ENCODE assay signal across 2 cellular contexts in the genomic region with DNA sequence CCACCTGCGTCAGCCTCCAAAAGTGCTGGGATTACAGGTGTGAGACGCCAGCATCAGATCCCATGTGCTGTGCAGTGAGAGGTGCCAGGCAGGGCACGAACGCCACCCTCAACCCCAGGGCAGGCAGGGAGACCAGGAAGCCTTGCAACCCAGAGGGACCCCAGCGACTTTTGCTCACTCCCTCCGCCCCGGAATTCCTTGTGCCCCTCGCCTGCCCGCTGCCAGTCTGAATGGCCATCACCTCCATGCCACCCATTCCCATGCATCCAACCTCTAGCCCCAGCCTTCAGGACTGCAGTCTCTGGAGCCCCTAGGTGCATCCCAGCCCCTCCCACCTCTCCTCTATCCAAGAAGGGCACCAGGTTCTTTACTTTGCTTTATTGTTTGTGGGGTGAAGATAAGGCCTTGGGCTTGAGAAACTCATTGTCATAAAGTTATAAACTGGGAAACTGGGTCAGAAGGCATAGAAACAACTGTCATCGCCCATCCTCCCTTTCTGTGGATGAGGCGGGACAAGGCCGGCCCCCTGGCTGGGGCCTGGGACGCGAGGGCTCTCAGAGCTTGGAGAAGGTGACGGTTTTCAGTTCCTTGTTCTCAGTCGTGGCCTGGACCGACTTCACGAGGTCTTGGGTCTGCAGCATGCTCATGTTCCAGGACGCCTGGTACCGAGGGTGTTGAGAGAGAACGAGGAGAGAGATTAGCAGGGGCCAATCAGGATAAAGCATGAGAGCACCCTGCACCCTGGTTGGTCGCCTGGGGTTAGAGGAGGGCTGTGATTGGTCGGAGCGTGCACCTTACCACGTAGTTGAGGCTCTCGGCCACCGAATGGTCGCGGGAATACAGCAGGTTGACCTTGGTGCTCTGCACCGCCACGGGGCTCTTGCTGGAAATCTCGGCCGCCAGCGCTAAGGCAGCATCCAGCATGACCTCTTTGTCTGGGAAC.
TF ChIP-seq lines count a peak whose summit lies in the region.

No MANE protein-coding gene starts in this region.

TF ChIP-seq in GM23338, 12 proteins besides CTCF, POLR2A, EP300 and RAD21:
- TF ChIP-seq STAT1 (IDR thresholded peaks at IDR 0.05; ENCODE audit: unreplicated experiment) (no peak), POLR2AphosphoS5 (IDR thresholded peaks at IDR 0.05; ENCODE audit: low read depth) (no peak), JUNB (IDR thresholded peaks at IDR 0.05; ENCODE audit: unreplicated experiment) (no peak), NANOG (IDR thresholded peaks at IDR 0.05; ENCODE audit: borderline replicate concordance) (no peak), EZH2 (IDR thresholded peaks at IDR 0.05; ENCODE audit: low read depth, unreplicated experiment) (no peak), CREB1 (CRISPR knock-in tag; IDR thresholded peaks at IDR 0.05; ENCODE audit: low read depth) (no peak), ZNF114 (CRISPR knock-in tag; IDR thresholded peaks at IDR 0.05) (no peak), EZH2phosphoT487 (IDR thresholded peaks at IDR 0.05; ENCODE audit: unreplicated experiment) (no peak)
- TF ChIP-seq, protein P1, sequence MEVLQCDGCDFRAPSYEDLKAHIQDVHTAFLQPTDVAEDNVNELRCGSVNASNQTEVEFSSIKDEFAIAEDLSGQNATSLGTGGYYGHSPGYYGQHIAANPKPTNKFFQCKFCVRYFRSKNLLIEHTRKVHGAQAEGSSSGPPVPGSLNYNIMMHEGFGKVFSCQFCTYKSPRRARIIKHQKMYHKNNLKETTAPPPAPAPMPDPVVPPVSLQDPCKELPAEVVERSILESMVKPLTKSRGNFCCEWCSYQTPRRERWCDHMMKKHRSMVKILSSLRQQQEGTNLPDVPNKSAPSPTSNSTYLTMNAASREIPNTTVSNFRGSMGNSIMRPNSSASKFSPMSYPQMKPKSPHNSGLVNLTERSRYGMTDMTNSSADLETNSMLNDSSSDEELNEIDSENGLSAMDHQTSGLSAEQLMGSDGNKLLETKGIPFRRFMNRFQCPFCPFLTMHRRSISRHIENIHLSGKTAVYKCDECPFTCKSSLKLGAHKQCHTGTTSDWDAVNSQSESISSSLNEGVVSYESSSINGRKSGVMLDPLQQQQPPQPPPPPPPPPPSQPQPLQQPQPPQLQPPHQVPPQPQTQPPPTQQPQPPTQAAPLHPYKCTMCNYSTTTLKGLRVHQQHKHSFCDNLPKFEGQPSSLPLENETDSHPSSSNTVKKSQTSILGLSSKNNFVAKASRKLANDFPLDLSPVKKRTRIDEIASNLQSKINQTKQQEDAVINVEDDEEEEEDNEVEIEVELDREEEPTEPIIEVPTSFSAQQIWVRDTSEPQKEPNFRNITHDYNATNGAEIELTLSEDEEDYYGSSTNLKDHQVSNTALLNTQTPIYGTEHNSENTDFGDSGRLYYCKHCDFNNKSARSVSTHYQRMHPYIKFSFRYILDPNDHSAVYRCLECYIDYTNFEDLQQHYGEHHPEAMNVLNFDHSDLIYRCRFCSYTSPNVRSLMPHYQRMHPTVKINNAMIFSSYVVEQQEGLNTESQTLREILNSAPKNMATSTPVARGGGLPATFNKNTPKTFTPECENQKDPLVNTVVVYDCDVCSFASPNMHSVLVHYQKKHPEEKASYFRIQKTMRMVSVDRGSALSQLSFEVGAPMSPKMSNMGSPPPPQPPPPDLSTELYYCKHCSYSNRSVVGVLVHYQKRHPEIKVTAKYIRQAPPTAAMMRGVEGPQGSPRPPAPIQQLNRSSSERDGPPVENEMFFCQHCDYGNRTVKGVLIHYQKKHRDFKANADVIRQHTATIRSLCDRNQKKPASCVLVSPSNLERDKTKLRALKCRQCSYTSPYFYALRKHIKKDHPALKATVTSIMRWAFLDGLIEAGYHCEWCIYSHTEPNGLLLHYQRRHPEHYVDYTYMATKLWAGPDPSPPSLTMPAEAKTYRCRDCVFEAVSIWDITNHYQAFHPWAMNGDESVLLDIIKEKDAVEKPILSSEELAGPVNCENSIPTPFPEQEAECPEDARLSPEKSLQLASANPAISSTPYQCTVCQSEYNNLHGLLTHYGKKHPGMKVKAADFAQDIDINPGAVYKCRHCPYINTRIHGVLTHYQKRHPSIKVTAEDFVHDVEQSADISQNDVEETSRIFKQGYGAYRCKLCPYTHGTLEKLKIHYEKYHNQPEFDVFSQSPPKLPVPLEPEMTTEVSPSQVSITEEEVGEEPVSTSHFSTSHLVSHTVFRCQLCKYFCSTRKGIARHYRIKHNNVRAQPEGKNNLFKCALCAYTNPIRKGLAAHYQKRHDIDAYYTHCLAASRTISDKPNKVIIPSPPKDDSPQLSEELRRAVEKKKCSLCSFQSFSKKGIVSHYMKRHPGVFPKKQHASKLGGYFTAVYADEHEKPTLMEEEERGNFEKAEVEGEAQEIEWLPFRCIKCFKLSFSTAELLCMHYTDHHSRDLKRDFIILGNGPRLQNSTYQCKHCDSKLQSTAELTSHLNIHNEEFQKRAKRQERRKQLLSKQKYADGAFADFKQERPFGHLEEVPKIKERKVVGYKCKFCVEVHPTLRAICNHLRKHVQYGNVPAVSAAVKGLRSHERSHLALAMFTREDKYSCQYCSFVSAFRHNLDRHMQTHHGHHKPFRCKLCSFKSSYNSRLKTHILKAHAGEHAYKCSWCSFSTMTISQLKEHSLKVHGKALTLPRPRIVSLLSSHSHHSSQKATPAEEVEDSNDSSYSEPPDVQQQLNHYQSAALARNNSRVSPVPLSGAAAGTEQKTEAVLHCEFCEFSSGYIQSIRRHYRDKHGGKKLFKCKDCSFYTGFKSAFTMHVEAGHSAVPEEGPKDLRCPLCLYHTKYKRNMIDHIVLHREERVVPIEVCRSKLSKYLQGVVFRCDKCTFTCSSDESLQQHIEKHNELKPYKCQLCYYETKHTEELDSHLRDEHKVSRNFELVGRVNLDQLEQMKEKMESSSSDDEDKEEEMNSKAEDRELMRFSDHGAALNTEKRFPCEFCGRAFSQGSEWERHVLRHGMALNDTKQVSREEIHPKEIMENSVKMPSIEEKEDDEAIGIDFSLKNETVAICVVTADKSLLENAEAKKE (CRISPR knock-in tag; IDR thresholded peaks at IDR 0.05): no peak
- TF ChIP-seq, protein P2, sequence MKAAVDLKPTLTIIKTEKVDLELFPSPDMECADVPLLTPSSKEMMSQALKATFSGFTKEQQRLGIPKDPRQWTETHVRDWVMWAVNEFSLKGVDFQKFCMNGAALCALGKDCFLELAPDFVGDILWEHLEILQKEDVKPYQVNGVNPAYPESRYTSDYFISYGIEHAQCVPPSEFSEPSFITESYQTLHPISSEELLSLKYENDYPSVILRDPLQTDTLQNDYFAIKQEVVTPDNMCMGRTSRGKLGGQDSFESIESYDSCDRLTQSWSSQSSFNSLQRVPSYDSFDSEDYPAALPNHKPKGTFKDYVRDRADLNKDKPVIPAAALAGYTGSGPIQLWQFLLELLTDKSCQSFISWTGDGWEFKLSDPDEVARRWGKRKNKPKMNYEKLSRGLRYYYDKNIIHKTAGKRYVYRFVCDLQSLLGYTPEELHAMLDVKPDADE (IDR thresholded peaks at IDR 0.05): no peak

TF ChIP-seq in endothelial cell of umbilical vein, 7 proteins besides CTCF, POLR2A, EP300 and RAD21:
- TF ChIP-seq, protein P3, sequence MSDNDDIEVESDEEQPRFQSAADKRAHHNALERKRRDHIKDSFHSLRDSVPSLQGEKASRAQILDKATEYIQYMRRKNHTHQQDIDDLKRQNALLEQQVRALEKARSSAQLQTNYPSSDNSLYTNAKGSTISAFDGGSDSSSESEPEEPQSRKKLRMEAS (IDR thresholded peaks at IDR 0.05; ENCODE audit: insufficient read depth, insufficient read length): no peak
- TF ChIP-seq POLR2AphosphoS5 (IDR thresholded peaks at IDR 0.05; ENCODE audit: insufficient read depth, low read depth, low read length): no peak
- no peak for TF ChIP-seq GATA2 (IDR thresholded peaks at IDR 0.05; ENCODE audit: insufficient read depth, insufficient read length, low read depth, low read length)
- TF ChIP-seq FOS (IDR thresholded peaks at IDR 0.05; ENCODE audit: borderline replicate concordance, insufficient read depth, low read length): no peak
- no peak for TF ChIP-seq MYC (IDR thresholded peaks at IDR 0.05; ENCODE audit: low read depth, low read length)
- TF ChIP-seq EZH2 (IDR thresholded peaks at IDR 0.05; ENCODE audit: borderline replicate concordance, low read depth, low read length, severe bottlenecking): no peak
- TF ChIP-seq JUN (IDR thresholded peaks at IDR 0.05; ENCODE audit: borderline replicate concordance, insufficient read depth, insufficient read length, low read depth): no peak
